In genomic region chr2:134917958-134918517, GRCh38 we compare ENCODE assay signal across 8 cellular contexts. TPM values are rescaled to one million over a fixed set of nuclear protein-coding genes. Genes with fewer than 3 reads are reported as not detected.
DNase-seq lines count a peak whose midpoint lies in the region; ATAC-seq and TF ChIP-seq lines count a peak whose summit lies in the region.

No MANE protein-coding gene starts in this region.

- peaks cover 35% of the 10 kb centered on the region for H4K20me1 ChIP-seq in PC-9 (ENCODE audit: insufficient read depth)

- POLR2A ChIA-PET in PC-9 (lab: Charles Lee; ENCODE audit: unreplicated experiment), result interaction anchor here (0.7 kb wide), 1 partner anchor 9 kb away, joined by 3 read pairs; no protein-coding TSS in a partner anchor

- TSS peak; percentile 86 for BruUV-seq in PC-9 (replicated peaks; lab: Mats Ljungman, UMichigan)

- H3K79me2 ChIP-seq in PC-9 (ENCODE audit: low read depth), result peaks cover 43% of the 10 kb centered on the region

- peaks cover 9% of the 10 kb centered on the region; the same call in 1 of the 2 replicates for H3K9me3 ChIP-seq in PC-9 (ENCODE audit: insufficient read depth, low read depth)

- no peaks in the 10 kb centered on the region for H3K27me3 ChIP-seq in PC-9 (ENCODE audit: insufficient read depth, low read depth)

- intact Hi-C loops in PC-9 (cut with micrococcal nuclease; ENCODE audit: unreplicated experiment) (loop anchor here (1.0 to 10.0 kb wide), 4 partner anchors 137 to 803 kb away; partner anchors contain the start of genes R3HDM1, RAB3GAP1 and ZRANB3), Right ventricle myocardium superior (cut with DNase I) (loop anchor here (5.0 kb wide), 1 partner anchor 614 kb away; the partner anchor contains the start of genes R3HDM1 and ZRANB3)

- H3K9me2 ChIP-seq in PC-9 (ENCODE audit: insufficient read depth), result no peaks in the 10 kb centered on the region

- DNase-seq in COLO668 (lab: John Stamatoyannopoulos, UW; ENCODE audit: unreplicated experiment) (peak; percentile 94), HS-27A (ENCODE audit: low read depth) (peak; percentile 83), PC-9 (no peak), Right ventricle myocardium superior (no peak), retinal pigment epithelial cell (ENCODE audit: low read depth) (no peak), NCI-H226 (no peak)
- peak; percentile 86 for DNase-seq in activated effector memory CD4-positive, alpha-beta T cell treated with Interleukin-2 at 50 U/mL for 16 hours

- H3F3A ChIP-seq in PC-9 (ENCODE audit: insufficient read depth, low read depth), result peaks cover 12% of the 10 kb centered on the region

- peak overlapping the region; percentile 94 for H3K4me2 ChIP-seq in PC-9

- peaks cover 27% of the 10 kb centered on the region for H3K4me1 ChIP-seq in PC-9 (replicated peaks; ENCODE audit: insufficient read depth)

- peaks cover 7% of the 10 kb centered on the region; the same call in 1 of the 2 replicates for H3K36me3 ChIP-seq in PC-9 (ENCODE audit: low read depth)

- CTCF ChIA-PET in PC-9 (lab: Charles Lee), result interaction anchor here (0.7 to 1.0 kb wide), 2 partner anchors 459 to 467 kb away, joined by 4 read pairs; no protein-coding TSS in a partner anchor

- H3K4me3 ChIP-seq in PC-9 (peak overlapping the region; percentile 88), retinal pigment epithelial cell (ENCODE audit: low read length) (peak overlapping the region; percentile 79)

- ATAC-seq in GM21367 (IDR thresholded peaks at IDR 0.05; ENCODE audit: unreplicated experiment) (peak; percentile 71), Right ventricle myocardium superior (ENCODE audit: poor library complexity) (peak; percentile 84)

- peak overlapping the region; percentile 94 for H3K27ac ChIP-seq in PC-9

- TF ChIP-seq CTCF in PC-9 (conservative IDR thresholded peaks at IDR 0.05) (0 out of 2 replicates have a peak, but pooled peaks have one; percentile 17), retinal pigment epithelial cell (conservative IDR thresholded peaks at IDR 0.05; ENCODE audit: low read depth, low read length) (peak; percentile 31)

- H2AFZ ChIP-seq in PC-9, result peak overlapping the region; percentile 100

RNA-seq across cellular contexts. Expression of gene CCNT2, which starts 0.6 kb away (rescaled TPM):
- total RNA-seq in PC-9 (2021) (19.1 and 26.2 TPM in 2 replicates), Right ventricle myocardium superior (16.6 TPM)

Comparison
In these comparisons a context has a peak if more than half of its experiments do, and no peak if none do; other contexts are left out.
1. DNase-seq: peak in COLO668 (single experiment), HS-27A (single experiment) and activated effector memory CD4-positive, alpha-beta T cell treated with Interleukin-2 at 50 U/mL for 16 hours (single experiment); none in PC-9 (0 of 2), Right ventricle myocardium superior (single experiment), retinal pigment epithelial cell (single experiment) and NCI-H226 (single experiment).